7 cellular contexts compared by ENCODE assay signal in genomic region chr12:91835693-91836092, GRCh38.
"Had no signal": no experiment of that assay in that cellular context is flagged by ENCODE, and none has a peak within 500 bp of the region (broad histone marks: within the 10 kb centered on the region; RNA-seq: fewer than 3 reads in every experiment).

No MANE protein-coding gene starts in this region.

- ATAC-seq: GM23338, K562 had no signal

- DNase-seq: H9, HCEC 1CT, IMR-90, KG1 had no signal

- H3K4me1 Mint-ChIP-seq: GM23338, H9 had no signal

- H3K9me3 Mint-ChIP-seq: GM23338, H9 had no signal

- H3K4me3 ChIP-seq: GM23338, K562 had no signal

- H3K27ac Mint-ChIP-seq: GM23338, H9 had no signal

- H3K27ac ChIP-seq: HL-60 had no signal

- H3K4me3 Mint-ChIP-seq: GM23338, H9 had no signal
